In the genomic region with DNA sequence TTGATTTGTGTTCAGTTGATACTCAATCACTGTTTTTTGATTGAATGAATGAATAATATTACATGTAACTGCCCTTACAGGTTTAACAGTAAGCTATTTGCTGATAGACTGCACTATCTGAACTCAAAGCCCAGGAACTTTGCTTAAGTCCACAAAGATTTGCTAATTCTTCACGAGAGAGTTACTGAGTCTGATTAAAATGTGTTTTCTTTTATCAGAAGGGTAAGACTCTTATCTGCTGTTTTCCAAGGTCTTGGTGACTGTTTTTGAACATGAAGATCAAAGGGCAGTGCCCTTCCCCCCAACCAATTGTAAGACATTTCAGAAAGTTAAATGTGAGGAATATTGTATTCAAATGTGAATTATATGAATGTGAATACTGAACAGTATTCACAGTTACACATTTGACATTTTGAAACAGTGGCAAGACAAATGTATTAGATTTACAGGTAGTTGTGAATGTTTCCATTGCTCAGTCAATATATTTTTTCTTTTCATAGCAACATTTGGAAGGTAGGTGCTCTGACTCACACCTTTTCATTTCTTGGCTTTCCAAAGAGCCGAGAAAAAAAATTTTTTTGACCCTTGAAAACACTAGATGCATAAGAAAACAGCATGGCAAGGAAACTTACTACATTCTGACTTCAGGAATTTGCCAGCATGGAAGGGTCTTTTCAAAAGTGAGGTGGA, we compare ENCODE assay signal across 13 cellular contexts.
"Had no signal": no experiment of that assay in that cellular context is flagged by ENCODE, and none has a peak within 500 bp of the region (broad histone marks: within the 10 kb centered on the region; RNA-seq: fewer than 3 reads in every experiment).

No MANE protein-coding gene starts in this region.

- H3K9me3 ChIP-seq: right atrium auricular region had no signal

- H3K4me3 Mint-ChIP-seq: naive thymus-derived CD4-positive, alpha-beta T cell had no signal

- H3K4me1 ChIP-seq: heart left ventricle, right atrium auricular region, sigmoid colon had no signal

- H3K4me3 ChIP-seq: coronary artery, heart left ventricle, right atrium auricular region, sigmoid colon, skin epidermis had no signal

- H3K27me3 ChIP-seq: right atrium auricular region, sigmoid colon had no signal

- ATAC-seq: esophagus mucosa; heart left ventricle; naive thymus-derived CD4-positive, alpha-beta T cell had no signal

- H3K36me3 Mint-ChIP-seq: naive thymus-derived CD4-positive, alpha-beta T cell had no signal

- H3K36me3 ChIP-seq: heart left ventricle, right atrium auricular region, sigmoid colon had no signal

- H3K27ac ChIP-seq: coronary artery, heart left ventricle, right atrium auricular region, sigmoid colon, skin epidermis had no signal

- DNase-seq: effector CD8-positive, alpha-beta T cell; heart left ventricle; hypothalamus; kidney glomerular epithelial cell; naive thymus-derived CD4-positive, alpha-beta T cell; sigmoid colon; stimulated activated CD4-positive, alpha-beta T cell treated with anti-CD3 and anti-CD28 coated beads, Interleukin-12 subunit alpha, Interleukin-12 subunit beta, amount 100 ng/mL, for 4 hours; stimulated activated naive CD4-positive, alpha-beta T cell; trophoblast cell had no signal

- H3K27ac Mint-ChIP-seq: naive thymus-derived CD4-positive, alpha-beta T cell had no signal
